ENCODE assay signal across 9 cellular contexts in genomic region chr17:59435238-59435637, GRCh38.
DNase-seq lines count a peak whose midpoint lies in the region; ATAC-seq, FAIRE-seq and TF ChIP-seq lines count a peak whose summit lies in the region.
"Had no signal": no experiment of that assay in that cellular context is flagged by ENCODE, and none has a peak within 500 bp of the region (broad histone marks: within the 10 kb centered on the region; RNA-seq: fewer than 3 reads in every experiment).

No MANE protein-coding gene starts in this region.

- peak overlapping the region; percentile 1 for H3K27ac ChIP-seq in astrocyte (ENCODE audit: low read depth, low read length)
- H3K27ac ChIP-seq in MM.1S (ENCODE audit: low read length), result no peak overlapping the region

- H3K4me3 ChIP-seq in astrocyte (ENCODE audit: insufficient read depth, low read depth, low read length), result no peak overlapping the region
- no peak overlapping the region for H3K4me3 ChIP-seq in mucosa of descending colon
- H3K4me3 ChIP-seq in MM.1S (ENCODE audit: low read length), result no peak overlapping the region

- 0 out of 2 replicates have a peak, but pooled peaks cover 3% of the 10 kb centered on the region for H3F3A ChIP-seq in MM.1S (ENCODE audit: insufficient read depth, low read length)

- H3K27ac Mint-ChIP-seq in astrocyte (ENCODE audit: unreplicated experiment) (no peak overlapping the region), immature natural killer cell (no peak overlapping the region)

- ATAC-seq in mucosa of descending colon, result no peak

- H3K9me3 Mint-ChIP-seq in astrocyte (ENCODE audit: unreplicated experiment) (peaks cover 2% of the 10 kb centered on the region), immature natural killer cell (no peaks in the 10 kb centered on the region)

- H3K4me1 ChIP-seq in astrocyte (ENCODE audit: insufficient read depth, low read length) (peaks cover 8% of the 10 kb centered on the region), mucosa of descending colon (ENCODE audit: low read depth) (no peaks in the 10 kb centered on the region), MM.1S (ENCODE audit: low read length) (peaks cover 10% of the 10 kb centered on the region)

- no peak for TF ChIP-seq EP300 in Ishikawa (IDR thresholded peaks at IDR 0.05; ENCODE audit: borderline replicate concordance)

- H3K36me3 ChIP-seq in astrocyte (ENCODE audit: insufficient read depth, low read length) (no peaks in the 10 kb centered on the region), mucosa of descending colon (ENCODE audit: low read depth) (no peaks in the 10 kb centered on the region), MM.1S (replicated peaks; ENCODE audit: insufficient read depth, low read length) (no peaks in the 10 kb centered on the region)

- no peak overlapping the region for H2AFZ ChIP-seq in astrocyte (ENCODE audit: low read depth, low read length)
- no peak overlapping the region for H2AFZ ChIP-seq in MM.1S (ENCODE audit: low read length)

- no peak overlapping the region for H3K4me3 Mint-ChIP-seq in astrocyte (ENCODE audit: unreplicated experiment)
- no peak overlapping the region for H3K4me3 Mint-ChIP-seq in immature natural killer cell

- H4K20me1 ChIP-seq in astrocyte (ENCODE audit: insufficient read depth, low read length) (no peaks in the 10 kb centered on the region), MM.1S (ENCODE audit: insufficient read depth, low read length) (no peaks in the 10 kb centered on the region)

- no peak for FAIRE-seq in astrocyte (lab: Jason Lieb, UNC)

- TF ChIP-seq CTCF in AG09319 (IDR thresholded peaks at IDR 0.05; ENCODE audit: low read depth, low read length), result no peak
- TF ChIP-seq CTCF in astrocyte (IDR thresholded peaks at IDR 0.05; ENCODE audit: insufficient read depth, low read depth, low read length), result no peak
- no peak for TF ChIP-seq CTCF in mucosa of descending colon (IDR thresholded peaks at IDR 0.05)
- no peak for TF ChIP-seq CTCF in MM.1S (IDR thresholded peaks at IDR 0.05; ENCODE audit: low read length)

- no peak overlapping the region for H3K9ac ChIP-seq in astrocyte (ENCODE audit: low read length)
- no peak overlapping the region for H3K9ac ChIP-seq in MM.1S (ENCODE audit: low read length)

- no peaks in the 10 kb centered on the region for H3K36me3 Mint-ChIP-seq in astrocyte (ENCODE audit: low read depth, unreplicated experiment)
- H3K36me3 Mint-ChIP-seq in immature natural killer cell, result no peaks in the 10 kb centered on the region

- no peak for TF ChIP-seq RAD21 in Ishikawa (IDR thresholded peaks at IDR 0.05; ENCODE audit: low read depth)

- DNase-seq in AG09319 (ENCODE audit: extremely low read depth, low read depth) (peak; percentile 86), astrocyte (ENCODE audit: low read depth) (peak; percentile 79), left kidney (ENCODE audit: low read depth, low spot score) (peak; percentile 39), HuH-7 (ENCODE audit: low spot score) (no peak), mucosa of descending colon (no peak), MM.1S (no peak), immature natural killer cell (no peak)
- DNase-seq: NCI-H748 treated with DMSO at 0.1 percent for 48 hours had no signal

- H3K27me3 ChIP-seq in astrocyte (ENCODE audit: insufficient read depth, low read length) (no peaks in the 10 kb centered on the region), MM.1S (replicated peaks; ENCODE audit: insufficient read depth, low read length) (no peaks in the 10 kb centered on the region)

- H3K27me3 Mint-ChIP-seq in astrocyte (ENCODE audit: low read depth, unreplicated experiment), result no peaks in the 10 kb centered on the region
- peaks cover 2 to 13% (median 6%) of the 10 kb centered on the region in 3 donors for H3K27me3 Mint-ChIP-seq in immature natural killer cell (ENCODE audit: low read depth in 3 of 3)

- peaks cover 5% of the 10 kb centered on the region for H3K9me3 ChIP-seq in astrocyte (ENCODE audit: insufficient read depth, low read depth, low read length)
- H3K9me3 ChIP-seq in mucosa of descending colon, result no peaks in the 10 kb centered on the region
- no peaks in the 10 kb centered on the region for H3K9me3 ChIP-seq in MM.1S (replicated peaks; ENCODE audit: insufficient read depth, low read length)

- H3K79me2 ChIP-seq in astrocyte (ENCODE audit: insufficient read depth, low read length), result no peaks in the 10 kb centered on the region
- H3K79me2 ChIP-seq in MM.1S (ENCODE audit: low read length), result no peaks in the 10 kb centered on the region

- H3K4me1 Mint-ChIP-seq in astrocyte (ENCODE audit: low read depth, unreplicated experiment) (peaks cover 24% of the 10 kb centered on the region), immature natural killer cell (no peaks in the 10 kb centered on the region)

- peak overlapping the region; percentile 61 for H3K4me2 ChIP-seq in astrocyte (ENCODE audit: low read length)
- no peak overlapping the region for H3K4me2 ChIP-seq in MM.1S (ENCODE audit: low read depth, low read length)

- H3K9me2 ChIP-seq in MM.1S (replicated peaks; ENCODE audit: insufficient read depth, low read length), result no peaks in the 10 kb centered on the region

- intact Hi-C loops in mucosa of descending colon (cut with DNase I, micrococcal nuclease), result loop anchor here in 1 of 2 donors (5.0 kb wide), 1 partner anchor 108 kb away; no protein-coding TSS in a partner anchor

TF ChIP-seq in Ishikawa, 13 proteins besides CTCF, POLR2A, EP300 and RAD21:
- TF ChIP-seq TEAD4 (IDR thresholded peaks at IDR 0.05), result no peak
- TF ChIP-seq CREB1 (IDR thresholded peaks at IDR 0.05; ENCODE audit: low read depth), result no peak
- no peak for TF ChIP-seq EGR1 (IDR thresholded peaks at IDR 0.05)
- TF ChIP-seq CEBPB (IDR thresholded peaks at IDR 0.05), result peak; percentile 88
- TF ChIP-seq USF1 (IDR thresholded peaks at IDR 0.05), result no peak
- no peak for TF ChIP-seq NFIC (IDR thresholded peaks at IDR 0.05)
- no peak for TF ChIP-seq MAX (IDR thresholded peaks at IDR 0.05)
- no peak for TF ChIP-seq YY1 (IDR thresholded peaks at IDR 0.05; ENCODE audit: low read depth)
TF ChIP-seq in Ishikawa: peak in this region for 1.

Comparison
In these comparisons a context has a peak if more than half of its experiments do, and no peak if none do; other contexts are left out.
1. DNase-seq: peak in AG09319 (single experiment), astrocyte (single experiment) and left kidney (single experiment); none in HuH-7 (single experiment), mucosa of descending colon (0 of 3), MM.1S (single experiment) and immature natural killer cell (0 of 3).